ENCODE assay signal across 1 cellular context in genomic region chr17:8105957-8106398, GRCh38.
TF ChIP-seq lines count a peak whose summit lies in the region.

No MANE protein-coding gene starts in this region.

TF ChIP-seq in A549, 52 proteins besides CTCF, POLR2A, EP300 and RAD21:
- TF ChIP-seq ZFP36 (IDR thresholded peaks at IDR 0.05; ENCODE audit: borderline replicate concordance, partially characterized antibody) (no peak), USF2 (IDR thresholded peaks at IDR 0.05) (no peak), RNF2 (IDR thresholded peaks at IDR 0.05; ENCODE audit: borderline replicate concordance, low read depth) (no peak), JUN (IDR thresholded peaks at IDR 0.05) (no peak), EHMT2 (IDR thresholded peaks at IDR 0.05; ENCODE audit: low read depth) (no peak), CEBPB (IDR thresholded peaks at IDR 0.05) (no peak), ESRRA (IDR thresholded peaks at IDR 0.05; ENCODE audit: borderline replicate concordance, low read length) (no peak), MAFK (IDR thresholded peaks at IDR 0.05; ENCODE audit: partially characterized antibody) (no peak), FOSL2 (IDR thresholded peaks at IDR 0.05) (no peak), FOSL2 (CRISPR knock-in tag; IDR thresholded peaks at IDR 0.05) (no peak), KDM5A (IDR thresholded peaks at IDR 0.05) (no peak), CBX8 (IDR thresholded peaks at IDR 0.05) (no peak)
- TF ChIP-seq, protein P1, sequence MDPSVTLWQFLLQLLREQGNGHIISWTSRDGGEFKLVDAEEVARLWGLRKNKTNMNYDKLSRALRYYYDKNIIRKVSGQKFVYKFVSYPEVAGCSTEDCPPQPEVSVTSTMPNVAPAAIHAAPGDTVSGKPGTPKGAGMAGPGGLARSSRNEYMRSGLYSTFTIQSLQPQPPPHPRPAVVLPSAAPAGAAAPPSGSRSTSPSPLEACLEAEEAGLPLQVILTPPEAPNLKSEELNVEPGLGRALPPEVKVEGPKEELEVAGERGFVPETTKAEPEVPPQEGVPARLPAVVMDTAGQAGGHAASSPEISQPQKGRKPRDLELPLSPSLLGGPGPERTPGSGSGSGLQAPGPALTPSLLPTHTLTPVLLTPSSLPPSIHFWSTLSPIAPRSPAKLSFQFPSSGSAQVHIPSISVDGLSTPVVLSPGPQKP (IDR thresholded peaks at IDR 0.05; ENCODE audit: low read depth, low read length) = no peak
- TF ChIP-seq, protein P2, sequence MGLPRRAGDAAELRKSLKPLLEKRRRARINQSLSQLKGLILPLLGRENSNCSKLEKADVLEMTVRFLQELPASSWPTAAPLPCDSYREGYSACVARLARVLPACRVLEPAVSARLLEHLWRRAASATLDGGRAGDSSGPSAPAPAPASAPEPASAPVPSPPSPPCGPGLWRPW (IDR thresholded peaks at IDR 0.05) = no peak
